11 cellular contexts compared by ENCODE assay signal in the genomic region with DNA sequence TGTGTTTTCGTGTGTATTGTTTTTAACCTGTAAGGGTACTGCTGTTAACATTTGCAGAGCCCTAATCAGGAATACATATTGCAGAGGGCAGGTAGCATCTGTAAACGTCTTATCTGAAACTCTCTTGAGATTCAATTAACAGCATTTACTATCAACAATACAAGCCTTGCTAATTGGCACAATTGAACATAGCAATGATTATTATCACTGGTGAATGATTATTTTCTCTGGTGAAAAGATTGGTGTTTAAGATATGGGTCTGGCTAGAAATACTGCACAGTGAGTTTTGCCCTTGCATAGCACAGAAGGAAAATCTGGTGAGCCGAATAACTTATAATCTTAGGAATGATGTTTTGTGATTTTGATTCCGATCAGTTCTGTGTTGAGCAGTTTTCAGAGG. TPM values are rescaled to one million over a fixed set of nuclear protein-coding genes. Genes with fewer than 3 reads are reported as not detected.
"Had no signal": no experiment of that assay in that cellular context is flagged by ENCODE, and none has a peak within 500 bp of the region (broad histone marks: within the 10 kb centered on the region; RNA-seq: fewer than 3 reads in every experiment).

No MANE protein-coding gene starts in this region.

- H3K9ac ChIP-seq: GM23248 had no signal

- H3K9me3 ChIP-seq: HAP-1 had no signal

- H3K27ac ChIP-seq: GM23248 had no signal

- ATAC-seq: GM23338, HCT116 had no signal

- H2AFZ ChIP-seq: GM23248, GM23338 had no signal

- H3K4me2 ChIP-seq: GM23338 had no signal

- FAIRE-seq: H1, H54 had no signal

- H3K4me1 ChIP-seq: HAP-1 had no signal

- H3K4me3 ChIP-seq: GM23248, GM23338, HAP-1 had no signal

- DNase-seq: GM23248, GOT3, H7, H9, HCEC 1CT, HFFc6 had no signal

- H3K36me3 ChIP-seq: HAP-1 had no signal

RNA-seq across cellular contexts. Expression of a gene that starts 5.9 kb away (rescaled TPM):
- total RNA-seq: GM23248, HFFc6 had no signal
- polyA plus RNA-seq: GM23248 had no signal
